Comparison of ENCODE assay signal across 10 cellular contexts in the genomic region with DNA sequence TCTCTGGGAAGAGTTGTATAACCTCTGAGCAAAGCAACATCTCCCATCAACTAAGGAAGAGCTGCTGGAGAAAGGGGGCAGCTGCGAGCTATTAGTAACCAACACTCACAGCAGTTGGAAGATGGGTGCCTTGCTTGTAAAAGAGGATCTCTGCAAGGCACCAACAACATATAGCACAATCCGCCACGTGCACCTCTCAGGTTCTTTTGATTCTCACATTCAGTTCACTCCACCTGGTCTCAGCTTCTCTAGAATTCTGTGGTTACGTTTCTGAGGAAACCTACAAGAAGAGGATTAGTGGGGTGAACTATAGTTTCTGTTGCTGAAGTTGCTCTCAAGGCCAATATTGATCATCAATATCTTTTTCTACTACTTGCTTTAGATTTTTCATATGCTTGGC.
"Had no signal": no experiment of that assay in that cellular context is flagged by ENCODE, and none has a peak within 500 bp of the region (broad histone marks: within the 10 kb centered on the region; RNA-seq: fewer than 3 reads in every experiment).

No MANE protein-coding gene starts in this region.

- H3K4me2 ChIP-seq: GM23338 had no signal

- DNase-seq: H9, HCEC 1CT, HFFc6, KBM-7 had no signal

- H3K27me3 Mint-ChIP-seq: IgD-negative memory B cell had no signal

- H3K4me3 Mint-ChIP-seq: GM23338, H9, HFFc6, IgD-negative memory B cell had no signal

- ATAC-seq: GM23338, HepG2 had no signal

- FAIRE-seq: H1, H54, HepG2 had no signal

- H3K36me3 Mint-ChIP-seq: IgD-negative memory B cell had no signal

- H3K9me3 Mint-ChIP-seq: GM23338, H9, HFFc6 had no signal

- H2AFZ ChIP-seq: GM23338 had no signal

- H3K4me1 Mint-ChIP-seq: GM23338, H9, IgD-negative memory B cell had no signal

- H3K4me3 ChIP-seq: GM23338 had no signal

- H3K27ac ChIP-seq: HL-60 had no signal

- H3K27ac Mint-ChIP-seq: GM23338, H9, HFFc6, IgD-negative memory B cell had no signal
